ENCODE assay signal across 8 cellular contexts in genomic region chr3:159263750-159264561, GRCh38.
DNase-seq lines count a peak whose midpoint lies in the region; ATAC-seq, FAIRE-seq and TF ChIP-seq lines count a peak whose summit lies in the region.

No MANE protein-coding gene starts in this region.

- peaks cover 5% of the 10 kb centered on the region for H3K27me3 ChIP-seq in AG04450 (ENCODE audit: control insufficient read depth, insufficient read depth, low read length)
- H3K27me3 ChIP-seq in keratinocyte (ENCODE audit: control insufficient read depth, extremely low read depth, insufficient read depth, low read length), result peaks cover 5% of the 10 kb centered on the region

- H3K4me2 ChIP-seq in keratinocyte (ENCODE audit: control insufficient read depth, extremely low read depth, insufficient read depth, low read depth, low read length), result no peak overlapping the region

- no peaks in the 10 kb centered on the region for H3K36me3 ChIP-seq in keratinocyte (ENCODE audit: control insufficient read depth in 2 of 2, extremely low read depth in 1 of 2, insufficient read depth in 2 of 2, low read length in 2 of 2)

- CTCF ChIA-PET in AG04450 (lab: Charles Lee), result interaction anchor here (1.1 to 3.6 kb wide), 6 partner anchors 9 to 620 kb away, joined by 3 to 30 read pairs (median 10); no protein-coding TSS in a partner anchor

- dilution Hi-C loops in keratinocyte (cut with MboI; ENCODE audit: extremely low pct_ligation_motif_present, low sequenced_read_pairs), result no loop called here

- no peaks in the 10 kb centered on the region for H3K4me1 ChIP-seq in keratinocyte (ENCODE audit: control insufficient read depth, extremely low read depth, insufficient read depth, low read length)

- H3K9ac ChIP-seq in keratinocyte (ENCODE audit: control insufficient read depth, extremely low read depth, insufficient read depth, low read length), result no peak overlapping the region

- no peak overlapping the region for H2AFZ ChIP-seq in keratinocyte (ENCODE audit: control insufficient read depth, low read length)

- POLR2A ChIA-PET in AG04450 (lab: Yijun Ruan, JAX), result no interaction called here

- no peak overlapping the region for H3K4me3 ChIP-seq in AG04450 (ENCODE audit: low read depth, low read length)
- no peak overlapping the region for H3K4me3 ChIP-seq in astrocyte of the spinal cord (ENCODE audit: low read depth, low read length)
- no peak overlapping the region for H3K4me3 ChIP-seq in keratinocyte (ENCODE audit: control insufficient read depth in 2 of 3, extremely low read depth in 1 of 3, insufficient read depth in 2 of 3, low read depth in 1 of 3, low read length in 3 of 3)

- in situ Hi-C loops in astrocyte of the spinal cord (cut with HindIII; ENCODE audit: low sequenced_read_pairs), result no loop called here

- no peak for FAIRE-seq in keratinocyte (lab: Jason Lieb, UNC)

- TF ChIP-seq CTCF in AG04450 (IDR thresholded peaks at IDR 0.05; ENCODE audit: low read depth, low read length) (peak; percentile 81), GM12873 (IDR thresholded peaks at IDR 0.05; ENCODE audit: insufficient read depth, low read depth, low read length, missing control alignments) (peak; percentile 62), astrocyte of the spinal cord (IDR thresholded peaks at IDR 0.05; ENCODE audit: low read depth, low read length) (peak; percentile 75), keratinocyte (optimal IDR thresholded peaks at IDR 0.05 in 1 of 3, IDR thresholded peaks at IDR 0.05 in 1 of 3, conservative IDR thresholded peaks at IDR 0.05 in 1 of 3; ENCODE audit: extremely low read depth in 1 of 3, insufficient read depth in 2 of 3, low read length in 3 of 3) (peak; percentile 50 to 72 (median 68))

- H4K20me1 ChIP-seq in keratinocyte (ENCODE audit: control insufficient read depth, extremely low read depth, insufficient read depth, low read length), result no peaks in the 10 kb centered on the region

- H3K27ac ChIP-seq in AG04450 (ENCODE audit: low read depth, low read length), result no peak overlapping the region
- no peak overlapping the region for H3K27ac ChIP-seq in keratinocyte (ENCODE audit: control insufficient read depth, insufficient read depth, low read length)

- no peaks in the 10 kb centered on the region for H3K9me1 ChIP-seq in keratinocyte (ENCODE audit: control insufficient read depth, extremely low read depth, insufficient read depth, low read length)

- no peaks in the 10 kb centered on the region for H3K79me2 ChIP-seq in keratinocyte (ENCODE audit: control insufficient read depth, insufficient read depth, low read length)

- no peaks in the 10 kb centered on the region for H3K9me3 ChIP-seq in AG04450 (ENCODE audit: control insufficient read depth, insufficient read depth, low read length)
- no peaks in the 10 kb centered on the region for H3K9me3 ChIP-seq in keratinocyte (ENCODE audit: control insufficient read depth, low read depth, low read length)

- ATAC-seq in GM19452 (IDR thresholded peaks at IDR 0.05; ENCODE audit: unreplicated experiment) (no peak), GM21367 (IDR thresholded peaks at IDR 0.05; ENCODE audit: unreplicated experiment) (no peak), GM19328 (IDR thresholded peaks at IDR 0.05; ENCODE audit: unreplicated experiment) (no peak)

- no peak for DNase-seq in AG04450 (ENCODE audit: low read depth, low spot score)
- DNase-seq in NCI-H2196 (lab: John Stamatoyannopoulos, UW; ENCODE audit: unreplicated experiment), result peak; percentile 76
- peak; percentile 52 for DNase-seq in astrocyte of the spinal cord (ENCODE audit: low read depth, low spot score)
- no peak for DNase-seq in keratinocyte (ENCODE audit: low read depth, low spot score)

Comparison
In these comparisons a context has a peak if more than half of its experiments do, and no peak if none do; other contexts are left out.
1. DNase-seq: peak in NCI-H2196 (single experiment) and astrocyte of the spinal cord (single experiment); none in AG04450 (single experiment) and keratinocyte (single experiment).
2. Peak in every context shown above with its lines, with median percentiles within 50 percentile points of each other: CTCF ChIP-seq.